Comparison of ENCODE assay signal across 25 cellular contexts in genomic region chr10:96873086-96873485, GRCh38. TPM values are rescaled to one million over a fixed set of nuclear protein-coding genes. Genes with fewer than 3 reads are reported as not detected.
A peak's percentile ranks its signal among the peaks of the same experiment; 100 is the strongest.
DNase-seq lines count a peak whose midpoint lies in the region; ATAC-seq, FAIRE-seq and TF ChIP-seq lines count a peak whose summit lies in the region.
"Had no signal": no experiment of that assay in that cellular context is flagged by ENCODE, and none has a peak within 500 bp of the region (broad histone marks: within the 10 kb centered on the region; RNA-seq: fewer than 3 reads in every experiment).

No MANE protein-coding gene starts in this region.

- TF ChIP-seq EP300 in K562 (IDR thresholded peaks at IDR 0.05; ENCODE audit: low read length) = no peak

- H3K4me2 ChIP-seq in K562 (ENCODE audit: insufficient read depth, low read length) = no peak overlapping the region

- no peaks in the 10 kb centered on the region for H4K20me1 ChIP-seq in K562 (replicated peaks; ENCODE audit: control insufficient read depth, insufficient read depth, low read length)

- BruUV-seq in K562 (replicated peaks; lab: Mats Ljungman, UMichigan) = no TSS peak

- no peaks in the 10 kb centered on the region for H3K27me3 Mint-ChIP-seq in activated CD8-positive, alpha-beta T cell treated with anti-CD3 and anti-CD28 coated beads for 36 hours
- no peaks in the 10 kb centered on the region for H3K27me3 Mint-ChIP-seq in activated CD8-positive, alpha-beta T cell treated with anti-CD3 and anti-CD28 coated beads, Interleukin-2, amount 10 ng/mL, durations not matched to agents 7 days and 5 days (ENCODE audit: low read depth)
- H3K27me3 Mint-ChIP-seq in neural crest cell (ENCODE audit: low read depth) = no peaks in the 10 kb centered on the region
- H3K27me3 Mint-ChIP-seq: brain; CD4-positive, alpha-beta T cell; naive thymus-derived CD4-positive, alpha-beta T cell had no signal

- intact Hi-C loops in activated CD8-positive, alpha-beta T cell treated with anti-CD3 and anti-CD28 coated beads for 36 hours (cut with micrococcal nuclease) = no loop called here
- intact Hi-C loops in K562 (cut with micrococcal nuclease) (no loop called here), thyroid gland (cut with DNase I) (no loop called here)

- H3K9me3 Mint-ChIP-seq in activated CD8-positive, alpha-beta T cell treated with anti-CD3 and anti-CD28 coated beads for 36 hours = no peaks in the 10 kb centered on the region
- no peaks in the 10 kb centered on the region for H3K9me3 Mint-ChIP-seq in activated CD8-positive, alpha-beta T cell treated with anti-CD3 and anti-CD28 coated beads, Interleukin-2, amount 10 ng/mL, durations not matched to agents 7 days and 5 days (ENCODE audit: insufficient read depth)
- H3K9me3 Mint-ChIP-seq in neural crest cell = no peaks in the 10 kb centered on the region
- H3K9me3 Mint-ChIP-seq: CD4-positive, alpha-beta T cell; naive thymus-derived CD4-positive, alpha-beta T cell; T-helper 2 cell treated with Interferon-gamma antibody and Interleukin-4, amounts not matched to agents 5 μg/mL and 100 μg/mL, for 36 hours had no signal

- TF ChIP-seq RAD21 in K562 (CRISPR knock-in tag; conservative IDR thresholded peaks at IDR 0.05 in 1 of 2, IDR thresholded peaks at IDR 0.05 in 1 of 2) = no peak

- no peak for ATAC-seq in activated CD8-positive, alpha-beta T cell treated with anti-CD3 and anti-CD28 coated beads for 36 hours
- ATAC-seq in activated CD8-positive, alpha-beta T cell treated with anti-CD3 and anti-CD28 coated beads, Interleukin-2, amount 10 ng/mL, durations not matched to agents 7 days and 5 days = no peak
- ATAC-seq in K562 = no peak
- ATAC-seq: lower lobe of right lung; naive thymus-derived CD4-positive, alpha-beta T cell had no signal

- H3K27ac ChIP-seq in K562 (ENCODE audit: extremely low read depth, low read depth, low read length) = no peak overlapping the region
- H3K27ac ChIP-seq in thyroid gland = no peak overlapping the region
- H3K27ac ChIP-seq: lower lobe of right lung, stomach had no signal

- H3K36me3 Mint-ChIP-seq in activated CD8-positive, alpha-beta T cell treated with anti-CD3 and anti-CD28 coated beads for 36 hours (ENCODE audit: low read depth) = peaks cover 14% of the 10 kb centered on the region
- peaks cover 3% of the 10 kb centered on the region for H3K36me3 Mint-ChIP-seq in activated CD8-positive, alpha-beta T cell treated with anti-CD3 and anti-CD28 coated beads, Interleukin-2, amount 10 ng/mL, durations not matched to agents 7 days and 5 days (ENCODE audit: low read depth)
- H3K36me3 Mint-ChIP-seq in neural crest cell (ENCODE audit: low read depth) = no peaks in the 10 kb centered on the region

- no peak for DNase-seq in activated CD8-positive, alpha-beta T cell treated with anti-CD3 and anti-CD28 coated beads for 36 hours
- no peak for DNase-seq in activated CD8-positive, alpha-beta T cell treated with anti-CD3 and anti-CD28 coated beads, Interleukin-2, amount 10 ng/mL, durations not matched to agents 7 days and 5 days
- DNase-seq in GM19239 (ENCODE audit: insufficient read length, low spot score) = no peak
- no peak for DNase-seq in K562 (ENCODE audit: extremely low read depth in 1 of 4, low spot score in 3 of 4)
- no peak for DNase-seq in neural crest cell (ENCODE audit: low read depth, low spot score)
- DNase-seq in activated effector memory CD4-positive, alpha-beta T cell treated with Interleukin-2 at 50 U/mL for 16 hours = no peak
- no peak for DNase-seq in thyroid gland
- no peak for DNase-seq in G401 (ENCODE audit: low spot score)
- DNase-seq: activated CD4-positive, CD25-positive, alpha-beta regulatory T cell treated with anti-CD3 and anti-CD28 coated beads, Interleukin-2, amount 50 U/mL, for 72 hours; AML-193; CD4-positive, alpha-beta T cell; DND-41; lower lobe of right lung; naive thymus-derived CD4-positive, alpha-beta T cell; NCI-H1092 treated with DMSO at 0.1 percent for 48 hours; NCI-H1930; NCI-H2171 treated with DMSO at 0.1 percent for 48 hours; NCI-H510A; SIG-M5; stomach had no signal

- H2AFZ ChIP-seq in K562 (ENCODE audit: low read depth, low read length) = no peak overlapping the region

- no peaks in the 10 kb centered on the region for H3K9me3 ChIP-seq in K562 (replicated peaks; ENCODE audit: control insufficient read depth, insufficient read depth, low read depth, low read length)
- no peaks in the 10 kb centered on the region for H3K9me3 ChIP-seq in thyroid gland
- H3K9me3 ChIP-seq: lower lobe of right lung, stomach, tibial nerve had no signal

- no peaks in the 10 kb centered on the region for H3K27me3 ChIP-seq in K562 (ENCODE audit: control insufficient read depth in 2 of 2, insufficient read depth in 2 of 2, low read length in 2 of 2)
- no peaks in the 10 kb centered on the region for H3K27me3 ChIP-seq in thyroid gland
- H3K27me3 ChIP-seq: stomach, tibial nerve had no signal

- H3K4me1 Mint-ChIP-seq in activated CD8-positive, alpha-beta T cell treated with anti-CD3 and anti-CD28 coated beads for 36 hours (ENCODE audit: low read depth) = peaks cover 50% of the 10 kb centered on the region
- peaks cover 2% of the 10 kb centered on the region for H3K4me1 Mint-ChIP-seq in activated CD8-positive, alpha-beta T cell treated with anti-CD3 and anti-CD28 coated beads, Interleukin-2, amount 10 ng/mL, durations not matched to agents 7 days and 5 days (ENCODE audit: low read depth)
- H3K4me1 Mint-ChIP-seq in neural crest cell = peaks cover 39% of the 10 kb centered on the region

- H3K4me3 ChIP-seq in K562 = no peak overlapping the region
- no peak overlapping the region for H3K4me3 ChIP-seq in thyroid gland (replicated peaks in 1 of 3)
- H3K4me3 ChIP-seq: lower lobe of right lung, stomach, tibial nerve had no signal

- H3K4me1 ChIP-seq in K562 (replicated peaks in 1 of 2; ENCODE audit: control insufficient read depth in 2 of 2, insufficient read depth in 2 of 2, low read length in 2 of 2) (no peaks in the 10 kb centered on the region), thyroid gland (no peaks in the 10 kb centered on the region)
- H3K4me1 ChIP-seq: lower lobe of right lung had no signal

- no peaks in the 10 kb centered on the region for H3K9me1 ChIP-seq in K562 (ENCODE audit: control insufficient read depth, insufficient read depth, low read length)

- TF ChIP-seq POLR2A in K562 (conservative IDR thresholded peaks at IDR 0.05) (no peak), thyroid gland (IDR thresholded peaks at IDR 0.05) (no peak)

- no peak overlapping the region for H3K9ac ChIP-seq in K562 (ENCODE audit: insufficient read depth in 1 of 2, low read depth in 2 of 2, low read length in 2 of 2)

- no peak overlapping the region for H3K4me3 Mint-ChIP-seq in activated CD8-positive, alpha-beta T cell treated with anti-CD3 and anti-CD28 coated beads for 36 hours
- H3K4me3 Mint-ChIP-seq in activated CD8-positive, alpha-beta T cell treated with anti-CD3 and anti-CD28 coated beads, Interleukin-2, amount 10 ng/mL, durations not matched to agents 7 days and 5 days = no peak overlapping the region
- H3K4me3 Mint-ChIP-seq in neural crest cell = peak overlapping the region; percentile 68
- H3K4me3 Mint-ChIP-seq: brain; CD4-positive, alpha-beta T cell; T-helper 2 cell treated with Interferon-gamma antibody and Interleukin-4, amounts not matched to agents 5 μg/mL and 100 μg/mL, for 36 hours had no signal

- no peaks in the 10 kb centered on the region for H3K36me3 ChIP-seq in K562 (ENCODE audit: control insufficient read depth, insufficient read depth, low read length)
- no peaks in the 10 kb centered on the region for H3K36me3 ChIP-seq in thyroid gland
- H3K36me3 ChIP-seq: lower lobe of right lung, stomach, tibial nerve had no signal

- TF ChIP-seq CTCF in activated CD8-positive, alpha-beta T cell treated with anti-CD3 and anti-CD28 coated beads for 36 hours (IDR thresholded peaks at IDR 0.05) = no peak
- TF ChIP-seq CTCF in K562 (IDR thresholded peaks at IDR 0.05 in 2 of 3, conservative IDR thresholded peaks at IDR 0.05 in 1 of 3; ENCODE audit: insufficient read depth in 2 of 3, low read depth in 1 of 3, low read length in 3 of 3) (no peak), neural crest cell (conservative IDR thresholded peaks at IDR 0.05) (no peak), thyroid gland (IDR thresholded peaks at IDR 0.05) (no peak)

- peak overlapping the region; percentile 79 for H3K27ac Mint-ChIP-seq in activated CD8-positive, alpha-beta T cell treated with anti-CD3 and anti-CD28 coated beads for 36 hours
- H3K27ac Mint-ChIP-seq in activated CD8-positive, alpha-beta T cell treated with anti-CD3 and anti-CD28 coated beads, Interleukin-2, amount 10 ng/mL, durations not matched to agents 7 days and 5 days = no peak overlapping the region
- H3K27ac Mint-ChIP-seq in neural crest cell (ENCODE audit: unreplicated experiment) = peak overlapping the region; percentile 92
- H3K27ac Mint-ChIP-seq: CD4-positive, alpha-beta T cell; T-helper 2 cell treated with Interferon-gamma antibody and Interleukin-4, amounts not matched to agents 5 μg/mL and 100 μg/mL, for 36 hours had no signal

- CTCF ChIA-PET in activated CD8-positive, alpha-beta T cell treated with anti-CD3 and anti-CD28 coated beads for 36 hours (lab: Charles Lee) = no interaction called here
- CTCF ChIA-PET in activated CD8-positive, alpha-beta T cell treated with anti-CD3 and anti-CD28 coated beads, Interleukin-2, amount 10 ng/mL, durations not matched to agents 7 days and 5 days (lab: Charles Lee) = interaction anchor here (1.0 kb wide), 1 partner anchor 8 kb away, joined by 3 read pairs; no protein-coding TSS in a partner anchor
- CTCF ChIA-PET in K562 (lab: Yijun Ruan, JAX; ENCODE audit: low intra/inter-chr PET ratio) = no interaction called here

- in situ Hi-C loops in K562 (cut with MboI) = no loop called here
- in situ Hi-C loops in G401 (cut with HindIII; ENCODE audit: low sequenced_read_pairs) = no loop called here

- FAIRE-seq in GM19239 (lab: Jason Lieb, UNC) (peak; percentile 14), K562 (lab: Jason Lieb, UNC) (no peak)
- FAIRE-seq: A204.1, H1 had no signal

- H3K79me2 ChIP-seq in K562 (ENCODE audit: control insufficient read depth, insufficient read depth, low read length) = peaks cover 85% of the 10 kb centered on the region

- POLR2A ChIA-PET in activated CD8-positive, alpha-beta T cell treated with anti-CD3 and anti-CD28 coated beads for 36 hours (lab: Charles Lee) = no interaction called here
- POLR2A ChIA-PET in activated CD8-positive, alpha-beta T cell treated with anti-CD3 and anti-CD28 coated beads, Interleukin-2, amount 10 ng/mL, durations not matched to agents 7 days and 5 days (lab: Charles Lee) = no interaction called here
- POLR2A ChIA-PET in K562 (lab: Yijun Ruan, JAX) = interaction anchor here (2.7 kb wide), 1 partner anchor 10 kb away, joined by 9 read pairs; no protein-coding TSS in a partner anchor

RNA-seq across cellular contexts. Expression of gene LCOR, which starts 41.0 kb away (rescaled TPM):
- 10 to 100 TPM; 20.6 to 24.3 TPM for total RNA-seq in activated CD8-positive, alpha-beta T cell treated with anti-CD3 and anti-CD28 coated beads for 36 hours
- total RNA-seq in activated CD8-positive, alpha-beta T cell treated with anti-CD3 and anti-CD28 coated beads, Interleukin-2, amount 10 ng/mL, durations not matched to agents 7 days and 5 days = 10 to 100 TPM; 36.6 to 37.4 TPM
- 15.1 and 59.1 TPM in 2 replicates for total RNA-seq in K562 (2011; cell fraction: chromatin; rRNA removed; ENCODE audit: low replicate concordance)
- total RNA-seq in K562 (2011; cell fraction: nucleolus; rRNA removed) = 6.8 and 10.8 TPM in 2 replicates
- total RNA-seq in K562 (2011; cell fraction: nucleoplasm; rRNA removed) = 35.4 and 55.9 TPM in 2 replicates
- 7.2 and 9.3 TPM in 2 replicates for total RNA-seq in K562 (2014; rRNA removed)
- 16.9 and 18.2 TPM in 2 replicates for total RNA-seq in K562 (2014; rRNA removed; fragmentation: Illumina TruSeq; extraction: Trizol)
- total RNA-seq in K562 (2015; rRNA removed; fragmentation: Illumina TruSeq; extraction: Trizol) = 14.9 and 15.7 TPM in 2 replicates
- 20.3 and 23.7 TPM in 2 replicates for total RNA-seq in K562 (2021)
- polyA plus RNA-seq in K562 (2011; rRNA removed) = 8.6 and 9.5 TPM in 2 replicates
- polyA plus RNA-seq in K562 (2011; cell fraction: cytosol; rRNA removed) = 3.0 and 4.8 TPM in 2 replicates
- polyA plus RNA-seq in K562 (2011; cell fraction: nucleus; rRNA removed) = 7.8 and 8.1 TPM in 2 replicates
- 4.4 and 5.1 TPM in 2 replicates for polyA plus RNA-seq in K562 (2012)
- polyA plus RNA-seq in K562 (2014; fragmentation: Illumina TruSeq; extraction: Trizol) = 7.4 and 14.4 TPM in 2 replicates
- polyA plus RNA-seq in K562 (2014; fragmentation: Nextera tagmentation; extraction: Ambion mirVana) = 1 to 10 TPM; 3.6 to 7.2 TPM
- 9.7 and 25.2 TPM in 2 replicates for polyA plus RNA-seq in K562 (2014; rRNA removed)
- 22.9 and 31.8 TPM in 2 replicates for polyA minus RNA-seq in K562 (2011; rRNA and poly(A)+ RNA removed)
- polyA minus RNA-seq in K562 (2011; cell fraction: cytosol; rRNA and poly(A)+ RNA removed) = 11.8 and 12.9 TPM in 2 replicates
- polyA minus RNA-seq in K562 (2011; cell fraction: nucleus; rRNA and poly(A)+ RNA removed) = 17.9 and 25.0 TPM in 2 replicates
- total RNA-seq in neural crest cell = 53.0 and 54.4 TPM in 2 replicates
- total RNA-seq in thyroid gland = 10 to 100 TPM; 29.1 to 60.9 (median 42.4) TPM
- total RNA-seq in G401 (2014; rRNA removed; shearing (Covaris generic)) = 6.6 and 56.5 TPM in 2 replicates
